36 cellular contexts compared by ENCODE assay signal in the genomic region with DNA sequence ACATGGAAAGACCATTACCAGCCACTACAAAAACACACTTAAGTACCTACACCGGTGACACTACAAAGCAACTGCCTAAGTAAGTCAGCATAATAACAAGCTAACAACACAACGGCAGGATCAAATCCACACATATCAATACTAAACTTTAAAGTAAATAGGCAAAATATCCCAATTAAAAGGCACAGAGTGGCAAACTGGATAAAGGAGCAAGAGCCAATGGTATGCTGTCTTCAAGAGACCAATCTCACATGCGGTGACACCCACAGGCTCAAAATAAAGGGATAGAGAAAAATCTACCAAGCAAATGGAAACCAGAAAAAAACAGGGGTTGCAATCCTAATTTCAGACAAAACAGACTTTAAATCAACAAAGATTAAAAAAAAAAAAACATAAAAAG.
"Had no signal": no experiment of that assay in that cellular context is flagged by ENCODE, and none has a peak within 500 bp of the region (broad histone marks: within the 10 kb centered on the region; RNA-seq: fewer than 3 reads in every experiment).

No MANE protein-coding gene starts in this region.

- H3K4me3 ChIP-seq: MG63 had no signal

- H3K27ac ChIP-seq: KMS-11 had no signal

- H3K9me3 ChIP-seq: MG63 had no signal

- H3K4me2 ChIP-seq: KMS-11 had no signal

- DNase-seq: Karpas-422, Kasumi-1, MG63, MM.1S, MV-4-11, NCI-H1048, NCI-H1092, NCI-H1092 treated with DMSO at 0.1 percent for 48 hours, NCI-H1105, NCI-H1105 treated with DMSO at 0.1 percent for 48 hours, NCI-H1417, NCI-H1417 treated with DMSO at 0.1 percent for 48 hours, NCI-H1436, NCI-H1436 treated with DMSO at 0.1 percent for 48 hours, NCI-H146, NCI-H1694, NCI-H1694 treated with DMSO at 0.1 percent for 48 hours, NCI-H187, NCI-H187 treated with DMSO at 0.1 percent for 48 hours, NCI-H1930, NCI-H2029, NCI-H2029 treated with DMSO at 0.1 percent for 48 hours, NCI-H2081, NCI-H2081 treated with DMSO at 0.1 percent for 48 hours, NCI-H2107, NCI-H2171, NCI-H2171 treated with DMSO at 0.1 percent for 48 hours, NCI-H2227 treated with DMSO at 0.1 percent for 48 hours, NCI-H226, NCI-H345, NCI-H446, NCI-H446 treated with DMSO at 0.1 percent for 48 hours, NCI-H510A, NCI-H510A treated with DMSO at 0.1 percent for 48 hours, NCI-H524 had no signal

- H3K36me3 ChIP-seq: MG63 had no signal

- H3K27me3 ChIP-seq: MG63 had no signal

- H3K9ac ChIP-seq: KMS-11 had no signal
